Comparison of ENCODE assay signal across 8 cellular contexts in the genomic region with DNA sequence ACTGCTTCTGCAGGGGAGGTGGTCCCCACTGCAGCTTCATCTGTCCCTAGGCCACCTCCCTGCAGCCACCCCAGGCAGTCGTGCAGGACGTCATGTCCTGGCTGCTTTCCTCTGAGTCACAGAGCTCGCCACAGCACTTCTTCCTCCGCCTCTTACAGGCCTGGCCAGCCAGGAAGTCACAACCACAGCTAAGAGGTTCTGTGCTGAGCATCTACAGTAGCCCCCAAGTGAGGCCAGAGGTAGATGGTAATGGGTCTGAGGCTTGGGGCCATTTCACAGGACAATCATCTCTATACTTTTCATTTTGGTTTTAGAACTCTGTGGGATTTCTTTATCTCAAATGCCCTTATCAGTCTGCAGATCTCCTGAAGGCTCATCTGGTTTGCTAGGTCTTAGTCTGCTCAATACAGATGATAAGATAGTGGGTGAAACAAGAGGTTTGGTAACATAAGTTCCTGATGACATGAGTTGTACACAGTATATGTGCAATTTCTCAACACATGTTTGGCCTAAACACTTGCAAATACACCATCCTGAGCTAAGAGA.
DNase-seq lines count a peak whose midpoint lies in the region; ATAC-seq, FAIRE-seq and TF ChIP-seq lines count a peak whose summit lies in the region.

No MANE protein-coding gene starts in this region.

- H3K27me3 Mint-ChIP-seq in activated CD8-positive, alpha-beta T cell treated with anti-CD3 and anti-CD28 coated beads for 36 hours = no peaks in the 10 kb centered on the region
- no peaks in the 10 kb centered on the region for H3K27me3 Mint-ChIP-seq in naive thymus-derived CD4-positive, alpha-beta T cell

- intact Hi-C loops in activated CD8-positive, alpha-beta T cell treated with anti-CD3 and anti-CD28 coated beads for 36 hours (cut with micrococcal nuclease) = loop anchor here (1.0 to 2.0 kb wide), 4 partner anchors 22 to 84 kb away; no protein-coding TSS in a partner anchor
- intact Hi-C loops in naive thymus-derived CD4-positive, alpha-beta T cell (cut with micrococcal nuclease) = no loop called here

- H3K9me3 Mint-ChIP-seq in activated CD8-positive, alpha-beta T cell treated with anti-CD3 and anti-CD28 coated beads for 36 hours = no peaks in the 10 kb centered on the region
- no peaks in the 10 kb centered on the region for H3K9me3 Mint-ChIP-seq in naive thymus-derived CD4-positive, alpha-beta T cell

- peak overlapping the region; percentile 72 for H3K4me3 Mint-ChIP-seq in activated CD8-positive, alpha-beta T cell treated with anti-CD3 and anti-CD28 coated beads for 36 hours
- H3K4me3 Mint-ChIP-seq in naive thymus-derived CD4-positive, alpha-beta T cell = peak overlapping the region; percentile 74 to 95 (median 84)

- H3K9ac ChIP-seq in H1 (replicated peaks in 1 of 4; ENCODE audit: extremely low read depth in 1 of 4, low read depth in 3 of 4, low read length in 3 of 4) = no peak overlapping the region

- no peak overlapping the region for H3K4me2 ChIP-seq in H1 (ENCODE audit: insufficient read depth in 1 of 2, low read depth in 2 of 2, low read length in 2 of 2)

- H2BK20ac ChIP-seq in H1 (ENCODE audit: low read length) = no peak overlapping the region; the same call in 1 of the 2 replicates

- H4K20me1 ChIP-seq in H1 (replicated peaks in 1 of 2; ENCODE audit: control insufficient read depth in 1 of 2, insufficient read depth in 2 of 2, low read length in 2 of 2) = no peaks in the 10 kb centered on the region

- no peak overlapping the region for H3K14ac ChIP-seq in H1 (ENCODE audit: insufficient read length)

- H3K36me3 Mint-ChIP-seq in activated CD8-positive, alpha-beta T cell treated with anti-CD3 and anti-CD28 coated beads for 36 hours (ENCODE audit: low read depth) = peaks cover 6% of the 10 kb centered on the region
- peaks cover 0 to 4% (median 0%) of the 10 kb centered on the region in 5 donors for H3K36me3 Mint-ChIP-seq in naive thymus-derived CD4-positive, alpha-beta T cell

- H3K4me1 ChIP-seq in H1 (replicated peaks in 1 of 4; ENCODE audit: control insufficient read depth in 3 of 4, insufficient read depth in 4 of 4, low read length in 3 of 4) = peaks cover 12 to 26% (median 16%) of the 10 kb centered on the region in 4 experiments; a peak in 5 of 7 replicates
- H3K4me1 ChIP-seq in naive thymus-derived CD4-positive, alpha-beta T cell (ENCODE audit: control insufficient read depth in 2 of 2, insufficient read depth in 2 of 2, low read length in 2 of 2) = peaks cover 51 to 57% of the 10 kb centered on the region in 2 donors

- CTCF ChIA-PET in activated CD8-positive, alpha-beta T cell treated with anti-CD3 and anti-CD28 coated beads for 36 hours (lab: Charles Lee) = interaction anchor here (0.6 to 5.2 kb wide), 13 partner anchors 9 to 819 kb away, joined by 3 to 58 read pairs (median 5); partner anchors contain the start of gene NEMF
- CTCF ChIA-PET in H1 (lab: Charles Lee; ENCODE audit: partially characterized antibody) = interaction anchor here (0.6 to 2.3 kb wide), 7 partner anchors 9 to 137 kb away, joined by 3 to 9 read pairs (median 4); no protein-coding TSS in a partner anchor
- CTCF ChIA-PET in naive thymus-derived CD4-positive, alpha-beta T cell (lab: Charles Lee) = interaction anchor here (0.9 to 5.8 kb wide), 6 partner anchors 27 to 136 kb away, joined by 3 to 40 read pairs (median 5); no protein-coding TSS in a partner anchor

- no peaks in the 10 kb centered on the region for H3K79me2 ChIP-seq in H1 (ENCODE audit: control insufficient read depth in 1 of 2, insufficient read depth in 2 of 2, low read length in 2 of 2)

- H3K36me3 ChIP-seq in H1 (ENCODE audit: control insufficient read depth in 2 of 4, insufficient read depth in 4 of 4, low read length in 3 of 4) = no peaks in the 10 kb centered on the region
- no peaks in the 10 kb centered on the region for H3K36me3 ChIP-seq in naive thymus-derived CD4-positive, alpha-beta T cell (ENCODE audit: control insufficient read depth in 2 of 3, insufficient read depth in 3 of 3, low read length in 3 of 3)

- H2BK15ac ChIP-seq in H1 (ENCODE audit: low read length) = peak overlapping the region; percentile 81; the same call in 1 of the 2 replicates

- H3K4me1 Mint-ChIP-seq in activated CD8-positive, alpha-beta T cell treated with anti-CD3 and anti-CD28 coated beads for 36 hours (ENCODE audit: low read depth) = peaks cover 41% of the 10 kb centered on the region
- H3K4me1 Mint-ChIP-seq in naive thymus-derived CD4-positive, alpha-beta T cell = peaks cover 40 to 70% (median 59%) of the 10 kb centered on the region in 7 donors

- no peak for TF ChIP-seq CTCF in GM13976 (IDR thresholded peaks at IDR 0.05; ENCODE audit: borderline replicate concordance, control extremely low read depth, extremely low read depth, insufficient read depth, missing control alignments)
- no peak for TF ChIP-seq CTCF in HFF-Myc (IDR thresholded peaks at IDR 0.05; ENCODE audit: low read depth, low read length, missing control alignments)
- TF ChIP-seq CTCF in NB4 (IDR thresholded peaks at IDR 0.05; ENCODE audit: low read depth, low read length) = no peak
- no peak for TF ChIP-seq CTCF in activated CD8-positive, alpha-beta T cell treated with anti-CD3 and anti-CD28 coated beads for 36 hours (IDR thresholded peaks at IDR 0.05)
- TF ChIP-seq CTCF in H1 (IDR thresholded peaks at IDR 0.05; ENCODE audit: control extremely low read depth in 1 of 3, insufficient read depth in 1 of 3, low read depth in 1 of 3, low read length in 3 of 3) = no peak

- no peak overlapping the region for H3K56ac ChIP-seq in H1 (replicated peaks; ENCODE audit: insufficient read length, low read depth, low read length)

- H2AK5ac ChIP-seq in H1 (ENCODE audit: low read depth, low read length) = no peak overlapping the region

- H4K91ac ChIP-seq in H1 (replicated peaks; ENCODE audit: insufficient read length, low read length) = no peak overlapping the region

- H3K27ac Mint-ChIP-seq in activated CD8-positive, alpha-beta T cell treated with anti-CD3 and anti-CD28 coated beads for 36 hours = peak overlapping the region; percentile 94
- H3K27ac Mint-ChIP-seq in naive thymus-derived CD4-positive, alpha-beta T cell = peak overlapping the region; percentile 90 to 99 (median 98)

- no peak overlapping the region for H3K4ac ChIP-seq in H1 (replicated peaks; ENCODE audit: insufficient read length, low read depth, low read length)

- no peak overlapping the region for H2AFZ ChIP-seq in H1 (ENCODE audit: low read length)

- H3K27ac ChIP-seq in H1 (ENCODE audit: low read depth, low read length) = no peak overlapping the region
- peak overlapping the region; percentile 90 for H3K27ac ChIP-seq in naive thymus-derived CD4-positive, alpha-beta T cell (ENCODE audit: low read depth, low read length)
- H3K27ac ChIP-seq in substantia nigra (ENCODE audit: low read depth, low read length, poor library complexity, severe bottlenecking) = no peak overlapping the region

- no peak overlapping the region for H3K4me3 ChIP-seq in HFF-Myc (replicated peaks; ENCODE audit: low read depth, low read length)
- no peak overlapping the region for H3K4me3 ChIP-seq in NB4 (ENCODE audit: low read depth, low read length)
- no peak overlapping the region for H3K4me3 ChIP-seq in H1 (ENCODE audit: extremely low read depth in 1 of 4, insufficient read depth in 2 of 4, low read depth in 3 of 4, low read length in 4 of 4)
- peak overlapping the region; percentile 49 for H3K4me3 ChIP-seq in naive thymus-derived CD4-positive, alpha-beta T cell (ENCODE audit: low read length)

- no peak overlapping the region for H4K5ac ChIP-seq in H1 (ENCODE audit: insufficient read length, low read depth, low read length)

- ATAC-seq in activated CD8-positive, alpha-beta T cell treated with anti-CD3 and anti-CD28 coated beads for 36 hours = peak; percentile 51
- ATAC-seq in naive thymus-derived CD4-positive, alpha-beta T cell = peak; percentile 64

- in situ Hi-C loops in GM13976 (cut with MboI; ENCODE audit: low sequenced_read_pairs, unreplicated experiment) = no loop called here

- peaks cover 0 to 27% (median 17%) of the 10 kb centered on the region in 4 experiments; a peak in 6 of 7 replicates for H3K27me3 ChIP-seq in H1 (replicated peaks in 1 of 4; ENCODE audit: control insufficient read depth in 3 of 4, extremely low read depth in 1 of 4, insufficient read depth in 3 of 4, low read length in 3 of 4)
- H3K27me3 ChIP-seq in naive thymus-derived CD4-positive, alpha-beta T cell (ENCODE audit: control insufficient read depth in 2 of 2, insufficient read depth in 2 of 2, low read length in 2 of 2) = no peaks in the 10 kb centered on the region

- WGBS in H1 (ENCODE audit: extremely low coverage in 1 of 2, insufficient coverage in 1 of 2, insufficient read length in 1 of 2, insufficient replicate concordance in 2 of 2, low coverage in 1 of 2, low lambda C conversion rate in 2 of 2, missing lambda C conversion rate in 1 of 2), 2 experiments = 75% methylated on average over 4 of the region's 4 CpGs; no CpG with 5 or more reads in 1 of the 2 experiments

- no peaks in the 10 kb centered on the region for H3K79me1 ChIP-seq in H1 (ENCODE audit: low read depth, low read length)

- DNase-seq in GM13976 (ENCODE audit: low spot score) (peak; percentile 86), HFF-Myc (ENCODE audit: extremely low read depth, low read depth) (peak; percentile 70), NB4 (ENCODE audit: low read depth) (peak; percentile 92), H1 (ENCODE audit: low read depth in 1 of 2, low spot score in 2 of 2) (no peak), substantia nigra (lab: John Stamatoyannopoulos, UW) (peak in 26 of 49 donors; percentile 1 to 69 (median 24)), NCI-H1048 (lab: John Stamatoyannopoulos, UW) (no peak)
- peak; percentile 93 for DNase-seq in activated CD8-positive, alpha-beta T cell treated with anti-CD3 and anti-CD28 coated beads for 36 hours
- peak; percentile 16 to 77 (median 31) for DNase-seq in naive thymus-derived CD4-positive, alpha-beta T cell

- H2BK12ac ChIP-seq in H1 (ENCODE audit: low read depth, low read length) = 0 out of 2 replicates have a peak overlapping the region, but pooled peaks have one; percentile 60

- 0 out of 2 replicates have a peak overlapping the region, but pooled peaks have one; percentile 16 for H2BK5ac ChIP-seq in H1 (ENCODE audit: low read depth, low read length)

- TF ChIP-seq RAD21 in H1 (IDR thresholded peaks at IDR 0.05 in 1 of 2, conservative IDR thresholded peaks at IDR 0.05 in 1 of 2; ENCODE audit: low read depth in 2 of 2, low read length in 2 of 2) = no peak

- no peak overlapping the region for H2BK120ac ChIP-seq in H1 (replicated peaks; ENCODE audit: low read depth, low read length)

- H4K8ac ChIP-seq in H1 (ENCODE audit: extremely low read depth, insufficient read depth, low read length) = no peak overlapping the region

- FAIRE-seq in H1 (lab: Jason Lieb, UNC) = no peak

- no peaks in the 10 kb centered on the region for H3K9me3 ChIP-seq in H1 (ENCODE audit: insufficient read depth in 2 of 2, low read depth in 1 of 2, low read length in 1 of 2)
- H3K9me3 ChIP-seq in naive thymus-derived CD4-positive, alpha-beta T cell (ENCODE audit: control insufficient read depth in 2 of 3, low read length in 3 of 3) = no peaks in the 10 kb centered on the region

- H3K18ac ChIP-seq in H1 (ENCODE audit: extremely low read depth, low read length) = no peak overlapping the region

- no peak for TF ChIP-seq EP300 in H1 (IDR thresholded peaks at IDR 0.05; ENCODE audit: borderline replicate concordance in 1 of 2, low read depth in 2 of 2, low read length in 2 of 2)

- H3K23me2 ChIP-seq in H1 (ENCODE audit: low read depth, low read length) = peaks cover 4% of the 10 kb centered on the region; the same call in 1 of the 2 replicates

- POLR2A ChIA-PET in activated CD8-positive, alpha-beta T cell treated with anti-CD3 and anti-CD28 coated beads for 36 hours (lab: Charles Lee) = interaction anchor here (0.6 to 8.5 kb wide), 34 partner anchors 8 to 367 kb away, joined by 3 to 135 read pairs (median 8); partner anchors contain the start of genes ARF6 and VCPKMT
- POLR2A ChIA-PET in H1 (lab: Charles Lee; ENCODE audit: partially characterized antibody) = interaction anchor here (0.6 kb wide), 1 partner anchor 232 kb away, joined by 3 read pairs; the partner anchor contains the start of gene SOS2
- POLR2A ChIA-PET in naive thymus-derived CD4-positive, alpha-beta T cell (lab: Charles Lee) = interaction anchor here (0.6 to 6.8 kb wide), 17 partner anchors 8 to 135 kb away, joined by 3 to 188 read pairs (median 20); partner anchors contain the start of gene ARF6

- peak; percentile 24 for TF ChIP-seq POLR2A in NB4 (IDR thresholded peaks at IDR 0.05; ENCODE audit: extremely low read depth, insufficient read length)
- TF ChIP-seq POLR2A in H1 (IDR thresholded peaks at IDR 0.05; ENCODE audit: control extremely low read depth in 1 of 2, low read depth in 2 of 2, low read length in 2 of 2) = no peak

- H3K23ac ChIP-seq in H1 (ENCODE audit: insufficient read length) = no peak overlapping the region

Comparison
In these comparisons a context has a peak if more than half of its experiments do, and no peak if none do; other contexts are left out.
1. DNase-seq: peak in GM13976 (single experiment), HFF-Myc (single experiment), NB4 (single experiment), activated CD8-positive, alpha-beta T cell treated with anti-CD3 and anti-CD28 coated beads for 36 hours (single experiment), naive thymus-derived CD4-positive, alpha-beta T cell (9 of 9) and substantia nigra (26 of 49); none in H1 (0 of 2) and NCI-H1048 (single experiment).